Comparison of ENCODE assay signal across 2 cellular contexts in the genomic region with DNA sequence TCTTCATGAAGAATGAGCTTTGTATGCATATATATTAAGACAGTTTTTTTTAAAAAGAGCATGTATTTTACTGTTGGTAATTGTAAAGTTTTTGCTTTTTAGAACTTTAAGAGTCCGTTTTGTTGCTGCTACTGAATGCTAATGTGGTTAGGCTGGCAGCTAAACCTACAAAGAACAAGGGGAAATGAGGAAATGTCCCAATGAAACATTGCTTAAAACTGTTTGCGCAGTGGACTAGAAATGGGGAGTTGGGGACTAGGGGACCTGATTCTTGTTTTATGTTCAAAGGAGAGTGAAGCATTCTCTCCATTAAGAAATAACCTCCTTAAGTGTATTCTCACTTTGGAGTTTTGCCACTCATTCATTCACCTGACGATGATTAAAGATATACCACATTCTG.
TF ChIP-seq lines count a peak whose summit lies in the region.

No MANE protein-coding gene starts in this region.

TF ChIP-seq in SK-N-SH, 30 proteins besides CTCF, POLR2A, EP300 and RAD21:
- TF ChIP-seq MXI1 (IDR thresholded peaks at IDR 0.05; ENCODE audit: low read depth, low read length) (no peak), RFX5 (IDR thresholded peaks at IDR 0.05; ENCODE audit: low read length) (no peak), RCOR1 (IDR thresholded peaks at IDR 0.05; ENCODE audit: low read length) (no peak)

TF ChIP-seq in SK-N-SH treated with all-trans-retinoic acid at 6 μM for 48 hours, 23 proteins besides CTCF, POLR2A, EP300 and RAD21:
- TF ChIP-seq TOX (CRISPR knock-in tag; IDR thresholded peaks at IDR 0.05; ENCODE audit: borderline replicate concordance): no peak
- TF ChIP-seq, protein P1, sequence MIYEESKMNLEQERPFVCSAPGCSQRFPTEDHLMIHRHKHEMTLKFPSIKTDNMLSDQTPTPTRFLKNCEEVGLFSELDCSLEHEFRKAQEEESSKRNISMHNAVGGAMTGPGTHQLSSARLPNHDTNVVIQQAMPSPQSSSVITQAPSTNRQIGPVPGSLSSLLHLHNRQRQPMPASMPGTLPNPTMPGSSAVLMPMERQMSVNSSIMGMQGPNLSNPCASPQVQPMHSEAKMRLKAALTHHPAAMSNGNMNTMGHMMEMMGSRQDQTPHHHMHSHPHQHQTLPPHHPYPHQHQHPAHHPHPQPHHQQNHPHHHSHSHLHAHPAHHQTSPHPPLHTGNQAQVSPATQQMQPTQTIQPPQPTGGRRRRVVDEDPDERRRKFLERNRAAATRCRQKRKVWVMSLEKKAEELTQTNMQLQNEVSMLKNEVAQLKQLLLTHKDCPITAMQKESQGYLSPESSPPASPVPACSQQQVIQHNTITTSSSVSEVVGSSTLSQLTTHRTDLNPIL (CRISPR knock-in tag; IDR thresholded peaks at IDR 0.05; ENCODE audit: low read depth): no peak
- TF ChIP-seq CSDC2 (CRISPR knock-in tag; IDR thresholded peaks at IDR 0.05): no peak
- no peak for TF ChIP-seq TCF4 (CRISPR knock-in tag; IDR thresholded peaks at IDR 0.05; ENCODE audit: borderline replicate concordance)
- no peak for TF ChIP-seq ZNF565 (CRISPR knock-in tag; conservative IDR thresholded peaks at IDR 0.05; ENCODE audit: low read depth)
- TF ChIP-seq PPARA (CRISPR knock-in tag; IDR thresholded peaks at IDR 0.05; ENCODE audit: borderline replicate concordance): no peak
- no peak for TF ChIP-seq ISL1 (CRISPR knock-in tag; IDR thresholded peaks at IDR 0.05)
- no peak for TF ChIP-seq ZC3H10 (CRISPR knock-in tag; IDR thresholded peaks at IDR 0.05)
- no peak for TF ChIP-seq ZFP30 (CRISPR knock-in tag; IDR thresholded peaks at IDR 0.05)
- TF ChIP-seq, protein P2, sequence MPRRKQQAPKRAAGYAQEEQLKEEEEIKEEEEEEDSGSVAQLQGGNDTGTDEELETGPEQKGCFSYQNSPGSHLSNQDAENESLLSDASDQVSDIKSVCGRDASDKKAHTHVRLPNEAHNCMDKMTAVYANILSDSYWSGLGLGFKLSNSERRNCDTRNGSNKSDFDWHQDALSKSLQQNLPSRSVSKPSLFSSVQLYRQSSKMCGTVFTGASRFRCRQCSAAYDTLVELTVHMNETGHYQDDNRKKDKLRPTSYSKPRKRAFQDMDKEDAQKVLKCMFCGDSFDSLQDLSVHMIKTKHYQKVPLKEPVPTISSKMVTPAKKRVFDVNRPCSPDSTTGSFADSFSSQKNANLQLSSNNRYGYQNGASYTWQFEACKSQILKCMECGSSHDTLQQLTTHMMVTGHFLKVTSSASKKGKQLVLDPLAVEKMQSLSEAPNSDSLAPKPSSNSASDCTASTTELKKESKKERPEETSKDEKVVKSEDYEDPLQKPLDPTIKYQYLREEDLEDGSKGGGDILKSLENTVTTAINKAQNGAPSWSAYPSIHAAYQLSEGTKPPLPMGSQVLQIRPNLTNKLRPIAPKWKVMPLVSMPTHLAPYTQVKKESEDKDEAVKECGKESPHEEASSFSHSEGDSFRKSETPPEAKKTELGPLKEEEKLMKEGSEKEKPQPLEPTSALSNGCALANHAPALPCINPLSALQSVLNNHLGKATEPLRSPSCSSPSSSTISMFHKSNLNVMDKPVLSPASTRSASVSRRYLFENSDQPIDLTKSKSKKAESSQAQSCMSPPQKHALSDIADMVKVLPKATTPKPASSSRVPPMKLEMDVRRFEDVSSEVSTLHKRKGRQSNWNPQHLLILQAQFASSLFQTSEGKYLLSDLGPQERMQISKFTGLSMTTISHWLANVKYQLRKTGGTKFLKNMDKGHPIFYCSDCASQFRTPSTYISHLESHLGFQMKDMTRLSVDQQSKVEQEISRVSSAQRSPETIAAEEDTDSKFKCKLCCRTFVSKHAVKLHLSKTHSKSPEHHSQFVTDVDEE (CRISPR knock-in tag; IDR thresholded peaks at IDR 0.05): no peak
